Comparison of ENCODE assay signal across 8 cellular contexts in genomic region chr6:131134950-131135243, GRCh38. TPM values are rescaled to one million over a fixed set of nuclear protein-coding genes. Genes with fewer than 3 reads are reported as not detected.
DNase-seq lines count a peak whose midpoint lies in the region; ATAC-seq and TF ChIP-seq lines count a peak whose summit lies in the region.

No MANE protein-coding gene starts in this region.

- no peak for ATAC-seq in left lobe of liver

- peak overlapping the region; percentile 60 for H2BK5ac ChIP-seq in trophoblast cell (ENCODE audit: low read depth, low read length, poor library complexity)

- H3K23ac ChIP-seq in trophoblast cell (ENCODE audit: low read length): no peak overlapping the region

- H4K12ac ChIP-seq in trophoblast cell (ENCODE audit: low read depth, low read length): peak overlapping the region; percentile 58

- no peaks in the 10 kb centered on the region for H3K36me3 ChIP-seq in SJCRH30
- H3K36me3 ChIP-seq in esophagus muscularis mucosa: no peaks in the 10 kb centered on the region
- no peaks in the 10 kb centered on the region for H3K36me3 ChIP-seq in trophoblast cell (ENCODE audit: control insufficient read depth in 1 of 2, insufficient read depth in 2 of 2, low read length in 2 of 2)

- no peaks in the 10 kb centered on the region for H3K27me3 ChIP-seq in SJCRH30
- no peaks in the 10 kb centered on the region for H3K27me3 ChIP-seq in esophagus muscularis mucosa
- H3K27me3 ChIP-seq in trophoblast cell (ENCODE audit: insufficient read depth, low read length): no peaks in the 10 kb centered on the region

- peak overlapping the region; percentile 80 for H3K18ac ChIP-seq in trophoblast cell (ENCODE audit: low read length)

- H3K27ac ChIP-seq in SJCRH30 (peak overlapping the region; percentile 51), esophagus muscularis mucosa (replicated peaks in 1 of 4) (peak overlapping the region; percentile 92 to 95 (median 92)), trophoblast cell (ENCODE audit: low read depth, low read length) (peak overlapping the region; percentile 68)

- peak overlapping the region; percentile 92 for H3K14ac ChIP-seq in trophoblast cell (ENCODE audit: low read length)

- peak overlapping the region; percentile 62 for H3K4me3 ChIP-seq in SJCRH30
- peak overlapping the region; percentile 61 to 94 (median 84) for H3K4me3 ChIP-seq in esophagus muscularis mucosa
- peak overlapping the region; percentile 78 for H3K4me3 ChIP-seq in trophoblast cell (ENCODE audit: low read depth, low read length)

- H3K9me3 ChIP-seq in SJCRH30 (replicated peaks) (no peaks in the 10 kb centered on the region), esophagus muscularis mucosa (no peaks in the 10 kb centered on the region), trophoblast cell (ENCODE audit: insufficient read depth, low read depth, low read length) (no peaks in the 10 kb centered on the region)

- no peak for TF ChIP-seq CTCF in esophagus muscularis mucosa (IDR thresholded peaks at IDR 0.05)

- no peak overlapping the region for H2AK5ac ChIP-seq in trophoblast cell (ENCODE audit: low read length)

- peaks cover 9% of the 10 kb centered on the region for H3K79me1 ChIP-seq in trophoblast cell (ENCODE audit: low read length)

- no peak overlapping the region for H2BK12ac ChIP-seq in trophoblast cell (ENCODE audit: low read length)

- peak overlapping the region; percentile 99 for H2AFZ ChIP-seq in trophoblast cell (ENCODE audit: insufficient read depth, low read length, poor library complexity)

- no peak for TF ChIP-seq POLR2A in esophagus muscularis mucosa (IDR thresholded peaks at IDR 0.05; ENCODE audit: low read depth)

- H3K79me2 ChIP-seq in trophoblast cell (ENCODE audit: control insufficient read depth, insufficient read depth, low read length, poor library complexity): peaks cover 2% of the 10 kb centered on the region

- H4K8ac ChIP-seq in trophoblast cell (ENCODE audit: low read depth, low read length): peak overlapping the region; percentile 93

- DNase-seq in DMS114 treated with DMSO at 0.1 percent for 48 hours (lab: John Stamatoyannopoulos, UW; ENCODE audit: unreplicated experiment) (peak; percentile 14), SJCRH30 (no peak), esophagus muscularis mucosa (ENCODE audit: extremely low spot score) (no peak), trophoblast cell (no peak), ureter (ENCODE audit: low spot score) (no peak), SIG-M5 (lab: John Stamatoyannopoulos, UW) (no peak), left lobe of liver (ENCODE audit: low spot score) (no peak)
- no peak for DNase-seq in stimulated activated CD4-positive, alpha-beta T cell treated with anti-CD3 and anti-CD28 coated beads, Interleukin-2, amount 100 ng/mL, for 48 hours

- H4K91ac ChIP-seq in trophoblast cell (ENCODE audit: low read depth, low read length): peak overlapping the region; percentile 88

- intact Hi-C loops in esophagus muscularis mucosa (cut with DNase I): loop anchor here (5.0 kb wide), 1 partner anchor 73 kb away; the partner anchor contains the start of gene EPB41L2

- H3K4me1 ChIP-seq in SJCRH30 (peaks cover 9% of the 10 kb centered on the region), esophagus muscularis mucosa (peaks cover 4 to 20% (median 16%) of the 10 kb centered on the region in 4 donors), trophoblast cell (ENCODE audit: control insufficient read depth in 1 of 2, insufficient read depth in 2 of 2, low read length in 2 of 2) (no peaks in the 10 kb centered on the region)

- H3K4ac ChIP-seq in trophoblast cell (ENCODE audit: low read depth, low read length): peak overlapping the region; percentile 64

- TF ChIP-seq EP300 in esophagus muscularis mucosa (IDR thresholded peaks at IDR 0.05): no peak

- H3K9ac ChIP-seq in trophoblast cell (ENCODE audit: low read length): peak overlapping the region; percentile 14

- 5% methylated on average over 4 of the region's 4 CpGs for WGBS in esophagus muscularis mucosa
- no CpG with 5 or more reads among the region's 4 CpGs for whole genome bisulfite sequencing in trophoblast cell (ENCODE audit: extremely low coverage, insufficient coverage, insufficient read length)

- H3K4me2 ChIP-seq in trophoblast cell (ENCODE audit: low read length): peak overlapping the region; percentile 76

- H2BK120ac ChIP-seq in trophoblast cell (ENCODE audit: insufficient read depth, low read length, poor library complexity): no peak overlapping the region

RNA-seq across cellular contexts. Expression of gene AKAP7, which starts 0.4 kb away (rescaled TPM):
- 1.4 and 2.3 TPM in 2 replicates for total RNA-seq in SJCRH30 (2014; rRNA removed; shearing (Covaris generic))
- total RNA-seq in esophagus muscularis mucosa: 10 to 100 TPM in 1 of 4 donors, 1 to 10 TPM in 3; 6.2 to 18.7 (median 8.4) TPM
- polyA plus RNA-seq in trophoblast cell (2013): 2.3 and 2.7 TPM in 2 replicates
- 16.5 TPM for total RNA-seq in ureter
- total RNA-seq in left lobe of liver: 8.4 TPM
